8 cellular contexts compared by ENCODE assay signal in the genomic region with DNA sequence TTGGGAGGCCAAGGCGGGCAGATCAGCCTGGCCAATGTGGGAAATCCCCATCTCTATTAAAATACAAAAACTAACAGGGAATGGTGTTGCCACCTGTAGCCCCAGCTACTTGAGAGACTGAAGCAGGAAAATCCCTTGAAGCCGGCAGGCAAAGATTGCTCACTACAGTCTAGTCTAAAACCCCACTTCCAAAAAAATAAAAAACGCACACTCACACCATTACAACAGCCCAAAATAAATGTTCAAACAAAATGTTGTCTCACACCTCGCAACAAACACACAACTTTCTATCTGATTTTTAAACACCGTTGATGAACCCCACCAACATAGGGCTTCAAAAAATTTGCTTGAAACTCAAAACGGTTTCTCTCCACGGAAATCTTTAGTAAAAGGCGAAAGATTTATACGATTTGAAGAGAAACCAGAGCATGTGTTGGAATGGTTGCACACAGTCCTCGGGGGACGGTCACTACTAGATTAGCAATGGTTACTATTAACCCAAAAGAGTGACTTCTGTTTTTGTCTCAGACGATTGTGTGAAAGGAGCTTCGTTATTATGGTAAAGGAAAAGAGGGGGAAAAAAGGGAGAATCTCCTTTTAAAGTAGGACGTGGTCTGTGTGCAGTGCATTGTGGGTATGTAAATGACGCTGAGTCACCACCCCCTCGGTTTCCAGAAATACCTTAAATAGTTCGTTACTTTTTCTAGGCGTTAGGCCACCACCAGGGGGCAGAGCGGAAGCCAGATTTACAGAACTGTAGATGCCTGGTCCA. TPM values are rescaled to one million over a fixed set of nuclear protein-coding genes. Genes with fewer than 3 reads are reported as not detected.
DNase-seq lines count a peak whose midpoint lies in the region; ATAC-seq and TF ChIP-seq lines count a peak whose summit lies in the region.

A gene (minus strand): TSS at position 430 of the 772 bp plus-strand sequence.

- H3K36me3 ChIP-seq in OCI-LY1 (ENCODE audit: insufficient read depth, low read length): no peaks in the 10 kb centered on the region
- H3K36me3 ChIP-seq in mucosa of rectum (ENCODE audit: control insufficient read depth in 2 of 2, insufficient read depth in 2 of 2, low read length in 2 of 2): no peaks in the 10 kb centered on the region

- no peaks in the 10 kb centered on the region for H4K20me1 ChIP-seq in OCI-LY1 (ENCODE audit: insufficient read depth, low read length)

- H3K9me3 ChIP-seq in OCI-LY1 (ENCODE audit: low read length) (no peaks in the 10 kb centered on the region), mucosa of rectum (ENCODE audit: control insufficient read depth in 2 of 2, low read length in 2 of 2) (no peaks in the 10 kb centered on the region)

- no peaks in the 10 kb centered on the region for H3K9me2 ChIP-seq in OCI-LY1 (ENCODE audit: low read depth, low read length)

- peaks cover 13% of the 10 kb centered on the region for H3F3A ChIP-seq in OCI-LY1 (ENCODE audit: insufficient read depth, low read length)

- peak; percentile 67 for ATAC-seq in GM21528 (IDR thresholded peaks at IDR 0.05; ENCODE audit: low FRiP score, unreplicated experiment)

- H3K79me2 ChIP-seq in OCI-LY1 (ENCODE audit: insufficient read depth, low read length): no peaks in the 10 kb centered on the region

- TF ChIP-seq CTCF in OCI-LY1 (IDR thresholded peaks at IDR 0.05; ENCODE audit: low read length) (peak; percentile 71), epithelial cell of proximal tubule (conservative IDR thresholded peaks at IDR 0.05; ENCODE audit: low read depth, low read length) (peak; percentile 86)

- DNase-seq in DMS114 treated with DMSO at 0.1 percent for 48 hours (lab: John Stamatoyannopoulos, UW; ENCODE audit: unreplicated experiment) (peak; percentile 99), HuH-7.5 (ENCODE audit: low spot score) (peak; percentile 87), activated T-cell treated with anti-CD3 and anti-CD28 coated beads for 1 hour (ENCODE audit: low read depth) (peak; percentile 94), epithelial cell of proximal tubule (ENCODE audit: low read depth) (peak; percentile 99)
- DNase-seq in stimulated activated CD8-positive, alpha-beta memory T cell treated with anti-CD3 and anti-CD28 coated beads, Interleukin-4, amount 100 ng/mL, for 4 hours (ENCODE audit: low read depth in 2 of 2, low spot score in 1 of 2): peak; percentile 86 to 92

- H2AFZ ChIP-seq in OCI-LY1 (ENCODE audit: low read length): no peak within 1 kb of the TSS

- H3K9ac ChIP-seq in OCI-LY1 (ENCODE audit: low read length) (peak within 1 kb of the TSS; percentile 63), mucosa of rectum (ENCODE audit: low read depth in 1 of 2, low read length in 2 of 2) (peak within 1 kb of the TSS; percentile 69 to 80)

- H3K4me1 ChIP-seq in OCI-LY1 (ENCODE audit: insufficient read depth, low read length, severe bottlenecking) (peaks cover 28% of the 10 kb centered on the region), mucosa of rectum (ENCODE audit: control insufficient read depth in 2 of 2, insufficient read depth in 2 of 2, low read length in 2 of 2) (peaks cover 10 to 14% of the 10 kb centered on the region in 2 donors)

- H3K27me3 ChIP-seq in OCI-LY1 (ENCODE audit: insufficient read depth, low read length): no peaks in the 10 kb centered on the region
- H3K27me3 ChIP-seq in mucosa of rectum (ENCODE audit: control insufficient read depth in 2 of 2, insufficient read depth in 2 of 2, low read length in 2 of 2): no peaks in the 10 kb centered on the region

- H3K27ac ChIP-seq in OCI-LY1 (ENCODE audit: low read depth, low read length, poor library complexity, severe bottlenecking) (peak within 1 kb of the TSS; percentile 96), mucosa of rectum (ENCODE audit: low read depth in 2 of 2, low read length in 2 of 2) (peak within 1 kb of the TSS; percentile 92 to 93)

- H3K4me3 ChIP-seq in OCI-LY1 (ENCODE audit: low read depth, low read length, poor library complexity, severe bottlenecking) (peak within 1 kb of the TSS; percentile 30), epithelial cell of proximal tubule (ENCODE audit: low read depth, low read length) (peak within 1 kb of the TSS; percentile 25), mucosa of rectum (ENCODE audit: low read length in 2 of 2) (peak within 1 kb of the TSS; percentile 57 to 76)

- H3K4me2 ChIP-seq in OCI-LY1 (ENCODE audit: low read length): peak within 1 kb of the TSS; percentile 61

RNA-seq across cellular contexts. Expression of the gene that starts here (rescaled TPM):
- total RNA-seq in epithelial cell of proximal tubule: not detected in 2 replicates

Comparison
In these comparisons a context has a peak if more than half of its experiments do, and no peak if none do; other contexts are left out.
1. Peak in every context shown above with its lines: DNase-seq, ATAC-seq, H3K4me3 ChIP-seq and H3K27ac ChIP-seq.
2. Peak in DNase-seq and H3K4me3 ChIP-seq in epithelial cell of proximal tubule; RNA of the gene not detected or under 1 TPM.